ENCODE assay signal across 8 cellular contexts in the genomic region with DNA sequence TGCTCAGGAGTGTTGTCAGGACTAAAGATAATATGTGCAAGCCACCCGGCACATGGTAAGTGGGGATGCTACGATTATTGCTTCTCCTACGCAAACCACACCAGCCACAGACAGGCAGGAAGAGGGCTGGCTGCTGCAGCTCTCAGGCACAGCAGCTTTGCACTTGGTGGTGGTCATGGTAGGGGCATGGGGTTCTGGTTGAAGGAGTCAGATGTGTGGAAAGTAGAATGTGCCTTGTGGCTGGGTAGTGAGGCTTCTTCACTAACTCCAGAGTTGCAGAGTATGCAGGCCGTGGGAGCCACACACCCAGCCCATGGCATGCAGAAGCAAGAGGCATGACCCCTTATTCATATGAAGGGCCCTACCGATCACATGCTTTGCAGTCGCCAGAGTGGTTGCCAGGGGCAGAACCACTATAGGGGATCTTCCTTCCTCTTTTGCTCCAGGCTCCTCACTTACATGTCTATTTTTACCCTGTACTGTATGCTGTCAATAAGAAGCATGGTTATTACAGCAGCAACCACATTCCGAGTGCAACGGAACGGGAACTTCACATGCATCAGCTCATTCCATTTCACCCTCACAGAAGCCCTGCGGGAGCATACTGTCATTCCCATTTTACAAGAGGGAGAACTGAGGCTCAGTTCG. TPM values are rescaled to one million over a fixed set of nuclear protein-coding genes. Genes with fewer than 3 reads are reported as not detected.
DNase-seq lines count a peak whose midpoint lies in the region; ATAC-seq and TF ChIP-seq lines count a peak whose summit lies in the region.

No MANE protein-coding gene starts in this region.

- no peaks in the 10 kb centered on the region for H3K27me3 ChIP-seq in osteoblast (ENCODE audit: insufficient read depth, low read length)

- POLR2A ChIA-PET in activated B cell treated with CpG ODN at 0.5 μM for 24 hours (lab: Charles Lee): interaction anchor here (0.6 to 1.4 kb wide), 6 partner anchors 9 to 141 kb away, joined by 3 to 5 read pairs (median 4); a partner anchor contains a TSS

- H3K4me1 ChIP-seq in osteoblast (ENCODE audit: insufficient read depth, low read length): peaks cover 19% of the 10 kb centered on the region

- no peaks in the 10 kb centered on the region for H3K9me3 ChIP-seq in osteoblast (ENCODE audit: low read depth, low read length)

- no peak overlapping the region for H3K4me3 ChIP-seq in osteoblast (ENCODE audit: insufficient read depth, low read length)

- no peaks in the 10 kb centered on the region for H3K36me3 ChIP-seq in osteoblast (ENCODE audit: insufficient read depth, low read length)

- peaks cover 40% of the 10 kb centered on the region for H3K4me1 Mint-ChIP-seq in activated B cell treated with CpG ODN at 0.5 μM for 24 hours
- peaks cover 78% of the 10 kb centered on the region for H3K4me1 Mint-ChIP-seq in dendritic cell treated with granulocyte-macrophage colony-stimulating factor and Interleukin-4, amounts not matched to agents 40 ng/mL and 50 ng/mL, for 4 days (ENCODE audit: low read depth)

- no peak for DNase-seq in activated B cell treated with CpG ODN at 0.5 μM for 24 hours
- peak; percentile 57 to 70 for DNase-seq in stimulated activated CD8-positive, alpha-beta memory T cell treated with anti-CD3 and anti-CD28 coated beads, Interleukin-15, amount 100 ng/mL, for 4 hours (ENCODE audit: low read depth in 2 of 2)
- no peak for DNase-seq in DMS 273 treated with DMSO at 0.1 percent for 48 hours (lab: John Stamatoyannopoulos, UW)
- no peak for DNase-seq in osteoblast (ENCODE audit: insufficient read length, low spot score, missing footprints)
- DNase-seq in 8988T: no peak
- no peak for DNase-seq in NCI-H2107 treated with DMSO at 0.1 percent for 48 hours (lab: John Stamatoyannopoulos, UW; ENCODE audit: unreplicated experiment)

- H3K9me3 Mint-ChIP-seq in activated B cell treated with CpG ODN at 0.5 μM for 24 hours: no peaks in the 10 kb centered on the region
- H3K9me3 Mint-ChIP-seq in dendritic cell treated with granulocyte-macrophage colony-stimulating factor and Interleukin-4, amounts not matched to agents 40 ng/mL and 50 ng/mL, for 4 days: no peaks in the 10 kb centered on the region

- H4K20me1 ChIP-seq in osteoblast (ENCODE audit: insufficient read depth, low read length): no peaks in the 10 kb centered on the region

- no peak overlapping the region for H3K4me2 ChIP-seq in osteoblast (ENCODE audit: insufficient read depth, low read length)

- CTCF ChIA-PET in activated B cell treated with CpG ODN at 0.5 μM for 24 hours (lab: Charles Lee): interaction anchor here (1.3 to 8.0 kb wide), 7 partner anchors 9 to 175 kb away, joined by 3 to 100 read pairs (median 6); no protein-coding TSS in a partner anchor

- no peaks in the 10 kb centered on the region for H3K36me3 Mint-ChIP-seq in activated B cell treated with CpG ODN at 0.5 μM for 24 hours (ENCODE audit: low read depth)
- H3K36me3 Mint-ChIP-seq in dendritic cell treated with granulocyte-macrophage colony-stimulating factor and Interleukin-4, amounts not matched to agents 40 ng/mL and 50 ng/mL, for 4 days (ENCODE audit: low read depth): no peaks in the 10 kb centered on the region

- peak overlapping the region; percentile 8 for H3K27ac Mint-ChIP-seq in activated B cell treated with CpG ODN at 0.5 μM for 24 hours
- peak overlapping the region; percentile 74 for H3K27ac Mint-ChIP-seq in dendritic cell treated with granulocyte-macrophage colony-stimulating factor and Interleukin-4, amounts not matched to agents 40 ng/mL and 50 ng/mL, for 4 days

- no peak overlapping the region for H2AFZ ChIP-seq in osteoblast (ENCODE audit: low read length)

- TF ChIP-seq CTCF in activated B cell treated with CpG ODN at 0.5 μM for 24 hours (IDR thresholded peaks at IDR 0.05) (no peak), osteoblast (IDR thresholded peaks at IDR 0.05; ENCODE audit: extremely low read depth, low read depth, low read length) (no peak)

- no peak overlapping the region for H3K27ac ChIP-seq in osteoblast (ENCODE audit: low read depth, low read length)

- H3K27me3 Mint-ChIP-seq in activated B cell treated with CpG ODN at 0.5 μM for 24 hours: no peaks in the 10 kb centered on the region
- peaks cover 11% of the 10 kb centered on the region for H3K27me3 Mint-ChIP-seq in dendritic cell treated with granulocyte-macrophage colony-stimulating factor and Interleukin-4, amounts not matched to agents 40 ng/mL and 50 ng/mL, for 4 days

- ATAC-seq in HG02763 (IDR thresholded peaks at IDR 0.05; ENCODE audit: unreplicated experiment) (peak; percentile 46), activated B cell treated with CpG ODN at 0.5 μM for 24 hours (ENCODE audit: low read depth) (peak; percentile 59)

- intact Hi-C loops in activated B cell treated with CpG ODN at 0.5 μM for 24 hours (cut with micrococcal nuclease): loop anchor here (1.0 kb wide), 2 partner anchors 117 to 151 kb away; no protein-coding TSS in a partner anchor
- intact Hi-C loops in dendritic cell treated with granulocyte-macrophage colony-stimulating factor and Interleukin-4, amounts not matched to agents 40 ng/mL and 50 ng/mL, for 4 days (cut with micrococcal nuclease): loop anchor here (5.0 to 10.0 kb wide), 3 partner anchors 61 to 174 kb away; a partner anchor contains a TSS

- no peaks in the 10 kb centered on the region for H3K79me2 ChIP-seq in osteoblast (ENCODE audit: insufficient read depth, low read length)

- H3K4me3 Mint-ChIP-seq in activated B cell treated with CpG ODN at 0.5 μM for 24 hours: peak overlapping the region; percentile 21
- H3K4me3 Mint-ChIP-seq in dendritic cell treated with granulocyte-macrophage colony-stimulating factor and Interleukin-4, amounts not matched to agents 40 ng/mL and 50 ng/mL, for 4 days: no peak overlapping the region

RNA-seq across cellular contexts. Expression of a gene that starts 59.2 kb away (rescaled TPM):
- total RNA-seq in activated B cell treated with CpG ODN at 0.5 μM for 24 hours (191 and 201 TPM in 2 replicates), osteoblast (101 and 116 TPM in 2 replicates)

Comparison
In these comparisons a context has a peak if more than half of its experiments do, and no peak if none do; other contexts are left out.
1. DNase-seq: peak in stimulated activated CD8-positive, alpha-beta memory T cell treated with anti-CD3 and anti-CD28 coated beads, Interleukin-15, amount 100 ng/mL, for 4 hours (2 of 2); none in activated B cell treated with CpG ODN at 0.5 μM for 24 hours (single experiment), DMS 273 treated with DMSO at 0.1 percent for 48 hours (single experiment), osteoblast (single experiment), 8988T (single experiment) and NCI-H2107 treated with DMSO at 0.1 percent for 48 hours (single experiment).